Comparison of ENCODE assay signal across 10 cellular contexts in the genomic region with DNA sequence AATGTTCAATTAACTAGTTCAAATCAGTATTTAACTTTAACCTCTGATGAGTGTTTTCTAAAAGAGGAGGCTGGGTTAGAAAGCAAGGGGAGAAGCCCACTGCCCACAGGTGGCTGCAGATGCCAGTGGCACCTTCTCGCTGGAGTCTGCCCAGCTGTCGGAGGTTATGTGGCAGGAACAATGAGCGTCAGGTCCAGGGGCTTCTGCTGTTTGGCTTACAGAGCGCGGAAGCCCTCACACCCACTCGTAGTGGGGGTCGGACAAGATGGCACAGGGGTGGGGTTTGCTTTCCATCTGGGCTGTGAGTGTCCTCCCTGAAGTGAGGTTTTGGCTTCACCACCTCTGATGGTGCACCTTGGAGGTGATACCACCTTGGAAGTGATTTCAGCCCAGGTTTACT. TPM values are rescaled to one million over a fixed set of nuclear protein-coding genes. Genes with fewer than 3 reads are reported as not detected.
DNase-seq lines count a peak whose midpoint lies in the region; ATAC-seq and TF ChIP-seq lines count a peak whose summit lies in the region.
"Had no signal": no experiment of that assay in that cellular context is flagged by ENCODE, and none has a peak within 500 bp of the region (broad histone marks: within the 10 kb centered on the region; RNA-seq: fewer than 3 reads in every experiment).

No MANE protein-coding gene starts in this region.

- H3K36me3 ChIP-seq in right atrium auricular region (no peaks in the 10 kb centered on the region), vagina (no peaks in the 10 kb centered on the region)

- no peak for TF ChIP-seq CTCF in right atrium auricular region (IDR thresholded peaks at IDR 0.05)
- no peak for TF ChIP-seq CTCF in natural killer cell (IDR thresholded peaks at IDR 0.05)
- no peak for TF ChIP-seq CTCF in vagina (IDR thresholded peaks at IDR 0.05)

- no peaks in the 10 kb centered on the region for H3K9me3 ChIP-seq in right atrium auricular region
- no peaks in the 10 kb centered on the region for H3K9me3 ChIP-seq in vagina

- H3K27ac ChIP-seq in right atrium auricular region: peak overlapping the region; percentile 89 to 92
- peak overlapping the region; percentile 39 for H3K27ac ChIP-seq in caudate nucleus (ENCODE audit: low read depth, low read length)
- peak overlapping the region; percentile 90 for H3K27ac ChIP-seq in vagina
- H3K27ac ChIP-seq: C4-2B had no signal

- H3K9me3 Mint-ChIP-seq in natural killer cell: no peaks in the 10 kb centered on the region

- DNase-seq in right atrium auricular region (ENCODE audit: low spot score): no peak
- no peak for DNase-seq in left cardiac atrium
- DNase-seq in caudate nucleus (lab: John Stamatoyannopoulos, UW): no peak
- no peak for DNase-seq in natural killer cell
- DNase-seq in vagina (ENCODE audit: extremely low spot score in 2 of 2): no peak
- no peak for DNase-seq in middle frontal gyrus (ENCODE audit: extremely low spot score, low spot score)
- DNase-seq: stimulated activated CD4-positive, alpha-beta T cell treated with anti-CD3 and anti-CD28 coated beads, Interleukin-4, amount 100 ng/mL, for 1 hour had no signal

- no peak for TF ChIP-seq POLR2A in vagina (IDR thresholded peaks at IDR 0.05)

- H3K4me1 ChIP-seq in right atrium auricular region: peaks cover 0 to 26% of the 10 kb centered on the region in 2 donors
- peaks cover 27% of the 10 kb centered on the region for H3K4me1 ChIP-seq in vagina

- H3K4me3 Mint-ChIP-seq in natural killer cell: peak overlapping the region; percentile 96

- intact Hi-C loops in left cardiac atrium (cut with DNase I): loop anchor here in 1 of 2 donors (5.0 kb wide), 1 partner anchor 48 kb away; no protein-coding TSS in a partner anchor
- intact Hi-C loops in natural killer cell (cut with micrococcal nuclease): loop anchor here (5.0 kb wide), 1 partner anchor 48 kb away; no protein-coding TSS in a partner anchor
- intact Hi-C loops in vagina (cut with DNase I): loop anchor here (10.0 kb wide), 1 partner anchor 160 kb away; the partner anchor contains the start of gene NCAPG2

- peak overlapping the region; percentile 91 to 93 for H3K27ac Mint-ChIP-seq in natural killer cell

- no peaks in the 10 kb centered on the region for H3K36me3 Mint-ChIP-seq in natural killer cell

- no peak overlapping the region for H3K4me3 ChIP-seq in right atrium auricular region
- H3K4me3 ChIP-seq in vagina: no peak overlapping the region

- peaks cover 32 to 34% of the 10 kb centered on the region in 2 donors for H3K4me1 Mint-ChIP-seq in natural killer cell

- no peak for ATAC-seq in left cardiac atrium
- no peak for ATAC-seq in natural killer cell
- no peak for ATAC-seq in GM19324 (IDR thresholded peaks at IDR 0.05; ENCODE audit: low FRiP score, unreplicated experiment)
- no peak for ATAC-seq in HG03432 (IDR thresholded peaks at IDR 0.05; ENCODE audit: unreplicated experiment)

- no peaks in the 10 kb centered on the region for H3K27me3 Mint-ChIP-seq in natural killer cell (ENCODE audit: low read depth in 2 of 2)

- no peaks in the 10 kb centered on the region for H3K27me3 ChIP-seq in right atrium auricular region
- no peaks in the 10 kb centered on the region for H3K27me3 ChIP-seq in vagina

RNA-seq across cellular contexts. Expression of gene DYNC2I1, which starts 8.5 kb away (rescaled TPM):
- 10 to 100 TPM; 13.8 to 18.1 TPM for total RNA-seq in right atrium auricular region
- total RNA-seq in left cardiac atrium: 10 to 100 TPM; 22.0 to 33.5 TPM
- 10 to 100 TPM; 19.9 to 25.5 (median 20.1) TPM for total RNA-seq in natural killer cell
- 22.3 TPM for total RNA-seq in vagina

RNA-seq across cellular contexts. Expression of gene ESYT2, which starts 35.5 kb away (rescaled TPM):
- total RNA-seq in right atrium auricular region (10 to 100 TPM; 60.0 to 75.9 TPM), left cardiac atrium (10 to 100 TPM; 46.5 to 79.3 TPM), natural killer cell (100 to 1,000 TPM; 137 to 163 (median 160) TPM), vagina (82.5 TPM)

Comparison
In these comparisons a context has a peak if more than half of its experiments do, and no peak if none do; other contexts are left out.
1. H3K27ac ChIP-seq: peak in every context shown above with its lines; median percentile 90 in right atrium auricular region; 90 in vagina; 39 in caudate nucleus.